ENCODE assay signal across 8 cellular contexts in the genomic region with DNA sequence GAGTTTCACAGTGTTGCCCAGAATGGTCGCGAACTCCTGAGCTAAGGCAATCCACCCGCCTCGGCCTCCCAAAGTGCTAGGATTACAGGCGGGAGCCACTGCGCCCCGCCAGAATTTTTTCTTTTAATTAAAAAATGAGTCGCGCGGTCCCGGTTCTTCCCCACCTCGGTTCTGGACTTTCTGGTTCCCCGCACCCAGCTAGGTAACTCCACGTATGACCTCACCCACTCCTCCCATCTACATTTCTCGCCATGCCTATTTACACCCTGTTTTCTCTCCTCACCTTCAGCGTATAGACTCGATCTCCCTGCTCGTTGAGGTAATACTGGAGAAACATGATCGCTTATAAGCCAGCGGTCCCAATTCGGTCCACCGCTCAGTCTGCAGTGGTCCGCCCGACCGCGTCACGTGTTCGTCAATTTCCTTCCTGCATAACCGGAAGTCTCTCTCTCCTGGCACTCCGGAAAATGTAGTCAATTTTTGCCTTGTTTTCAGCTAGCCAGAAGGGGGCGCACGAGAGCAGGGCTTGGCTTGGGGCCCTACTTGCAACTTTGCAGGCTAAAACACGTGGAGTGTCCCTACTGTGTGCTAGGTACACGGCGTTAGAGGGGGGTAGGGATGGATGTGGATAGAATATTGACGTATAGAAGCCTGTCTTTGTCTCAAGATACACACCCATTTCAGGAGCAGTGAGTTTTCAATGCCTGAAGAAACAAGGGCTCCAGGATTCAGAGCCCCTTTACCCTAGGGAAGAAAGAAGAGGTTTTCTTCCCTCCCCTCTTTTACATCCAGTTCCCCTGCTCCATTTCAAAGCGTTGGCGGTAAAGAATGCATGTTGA. TPM values are rescaled to one million over a fixed set of nuclear protein-coding genes. Genes with fewer than 3 reads are reported as not detected.
DNase-seq lines count a peak whose midpoint lies in the region; ATAC-seq and TF ChIP-seq lines count a peak whose summit lies in the region.

Gene NOP10 (minus strand): TSS at position 400 of the 839 bp plus-strand sequence. CDS start 63 bp downstream, at position 337.
A gene with protein sequence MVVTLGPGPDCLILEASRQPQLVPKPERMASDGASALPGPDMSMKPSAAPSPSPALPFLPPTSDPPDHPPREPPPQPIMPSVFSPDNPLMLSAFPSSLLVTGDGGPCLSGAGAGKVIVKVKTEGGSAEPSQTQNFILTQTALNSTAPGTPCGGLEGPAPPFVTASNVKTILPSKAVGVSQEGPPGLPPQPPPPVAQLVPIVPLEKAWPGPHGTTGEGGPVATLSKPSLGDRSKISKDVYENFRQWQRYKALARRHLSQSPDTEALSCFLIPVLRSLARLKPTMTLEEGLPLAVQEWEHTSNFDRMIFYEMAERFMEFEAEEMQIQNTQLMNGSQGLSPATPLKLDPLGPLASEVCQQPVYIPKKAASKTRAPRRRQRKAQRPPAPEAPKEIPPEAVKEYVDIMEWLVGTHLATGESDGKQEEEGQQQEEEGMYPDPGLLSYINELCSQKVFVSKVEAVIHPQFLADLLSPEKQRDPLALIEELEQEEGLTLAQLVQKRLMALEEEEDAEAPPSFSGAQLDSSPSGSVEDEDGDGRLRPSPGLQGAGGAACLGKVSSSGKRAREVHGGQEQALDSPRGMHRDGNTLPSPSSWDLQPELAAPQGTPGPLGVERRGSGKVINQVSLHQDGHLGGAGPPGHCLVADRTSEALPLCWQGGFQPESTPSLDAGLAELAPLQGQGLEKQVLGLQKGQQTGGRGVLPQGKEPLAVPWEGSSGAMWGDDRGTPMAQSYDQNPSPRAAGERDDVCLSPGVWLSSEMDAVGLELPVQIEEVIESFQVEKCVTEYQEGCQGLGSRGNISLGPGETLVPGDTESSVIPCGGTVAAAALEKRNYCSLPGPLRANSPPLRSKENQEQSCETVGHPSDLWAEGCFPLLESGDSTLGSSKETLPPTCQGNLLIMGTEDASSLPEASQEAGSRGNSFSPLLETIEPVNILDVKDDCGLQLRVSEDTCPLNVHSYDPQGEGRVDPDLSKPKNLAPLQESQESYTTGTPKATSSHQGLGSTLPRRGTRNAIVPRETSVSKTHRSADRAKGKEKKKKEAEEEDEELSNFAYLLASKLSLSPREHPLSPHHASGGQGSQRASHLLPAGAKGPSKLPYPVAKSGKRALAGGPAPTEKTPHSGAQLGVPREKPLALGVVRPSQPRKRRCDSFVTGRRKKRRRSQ (plus strand): TSS at position 579 of the 839 bp plus-strand sequence. CDS start 382 bp downstream, outside the sequence.

- peaks cover 10% of the 10 kb centered on the region for H3K4me1 Mint-ChIP-seq in nephron

- WGBS in GM23248 (ENCODE audit: low coverage in 1 of 2, low lambda C conversion rate in 2 of 2, missing lambda C conversion rate in 2 of 2), 2 experiments, result 1% methylated on average over 38 of the region's 38 CpGs

- TF ChIP-seq CTCF in fibroblast of pulmonary artery (IDR thresholded peaks at IDR 0.05; ENCODE audit: low read length, missing control alignments) (peak; percentile 96), nephron (IDR thresholded peaks at IDR 0.05; ENCODE audit: unreplicated experiment in 3 of 3) (peak; percentile 94 to 95 (median 94))

- no peaks in the 10 kb centered on the region for H3K9me3 ChIP-seq in GM23248 (ENCODE audit: low read depth)

- H2AFZ ChIP-seq in GM23248, result peak within 1 kb of the TSS; percentile 90

- peak within 1 kb of the TSS; percentile 89 for H3K9ac ChIP-seq in GM23248

- H4K20me1 ChIP-seq in GM23248 (ENCODE audit: insufficient read depth), result no peaks in the 10 kb centered on the region

- peaks cover 40% of the 10 kb centered on the region for H3K79me2 ChIP-seq in GM23248 (ENCODE audit: insufficient read depth)

- H3K27ac ChIP-seq in GM23248, result peak within 1 kb of the TSS; percentile 85

- DNase-seq in EL (peak; percentile 91), GM23248 (peak; percentile 95), LHCN-M2 (ENCODE audit: low read depth) (peak; percentile 89), RKO (ENCODE audit: low spot score) (peak; percentile 96), fibroblast of pulmonary artery (ENCODE audit: low read depth) (peak; percentile 96)
- DNase-seq in activated T-helper 1 cell treated with anti-CD3 and anti-CD28 coated beads, Interleukin-2, amount 50 U/mL, for 16 hours (ENCODE audit: low read depth in 1 of 2, low spot score in 1 of 2), result peak; percentile 89 to 95
- peak; percentile 98 for DNase-seq in stimulated activated naive CD8-positive, alpha-beta T cell treated with anti-CD3 and anti-CD28 coated beads, Interleukin-15, Interleukin-2, amounts not matched to agents 100 U/mL and 50 U/mL, for 24 hours

- H3K36me3 ChIP-seq in GM23248 (ENCODE audit: low read depth), result peaks cover 24% of the 10 kb centered on the region

- H3K4me1 ChIP-seq in GM23248 (ENCODE audit: insufficient read depth), result peaks cover 15% of the 10 kb centered on the region

- H3F3A ChIP-seq in GM23248 (ENCODE audit: insufficient read depth), result peaks cover 27% of the 10 kb centered on the region

- no peaks in the 10 kb centered on the region for H3K9me2 ChIP-seq in GM23248 (ENCODE audit: insufficient read depth)

- no peaks in the 10 kb centered on the region for H3K27me3 Mint-ChIP-seq in nephron (ENCODE audit: low read depth)

- peak within 1 kb of the TSS in 1 of 3 experiments; percentile 95 for H3K4me3 Mint-ChIP-seq in nephron

- H3K27me3 ChIP-seq in GM23248 (replicated peaks; ENCODE audit: insufficient read depth), result no peaks in the 10 kb centered on the region

- no peaks in the 10 kb centered on the region for H3K9me3 Mint-ChIP-seq in nephron

- peak within 1 kb of the TSS; percentile 93 for H3K4me3 ChIP-seq in GM23248
- peak within 1 kb of the TSS; percentile 98 for H3K4me3 ChIP-seq in fibroblast of pulmonary artery (replicated peaks; ENCODE audit: low read depth, low read length)

- peak within 1 kb of the TSS; percentile 65 for H3K4me2 ChIP-seq in GM23248 (ENCODE audit: unreplicated experiment)

- peak; percentile 93 for ATAC-seq in stimulated activated naive CD8-positive, alpha-beta T cell treated with anti-CD3 and anti-CD28 coated beads, Interleukin-15, Interleukin-2, amounts not matched to agents 100 U/mL and 50 U/mL, for 24 hours

- peak within 1 kb of the TSS in 2 of 3 experiments; percentile 90 for H3K27ac Mint-ChIP-seq in nephron

- in situ Hi-C loops in GM23248 (cut with MboI), result no loop called here

- peaks cover 16% of the 10 kb centered on the region for H3K36me3 Mint-ChIP-seq in nephron (ENCODE audit: low read depth)

RNA-seq across cellular contexts. Expression of gene NOP10, which starts in this region (rescaled TPM):
- total RNA-seq in GM23248 (2014; rRNA removed; shearing (Covaris generic)), result 208 and 255 TPM in 2 replicates
- polyA plus RNA-seq in GM23248 (2016; fragmentation: Nextera tagmentation; extraction: Ambion mirVana), result 425 and 426 TPM in 2 replicates
- 166 and 200 TPM in 2 replicates for total RNA-seq in LHCN-M2 (2014; rRNA removed)
- 435 TPM for polyA plus RNA-seq in LHCN-M2 (2012)

RNA-seq across cellular contexts. Expression of the second gene that starts in this region (rescaled TPM):
- total RNA-seq in GM23248 (2014; rRNA removed; shearing (Covaris generic)), result not detected in 2 replicates
- polyA plus RNA-seq in GM23248 (2016; fragmentation: Nextera tagmentation; extraction: Ambion mirVana), result not detected in 2 replicates
- total RNA-seq in LHCN-M2 (2014; rRNA removed), result 0.06 TPM in 1 of 2 replicates, not detected in the other
- not detected for polyA plus RNA-seq in LHCN-M2 (2012)

Comparison
In these comparisons a context has a peak if more than half of its experiments do, and no peak if none do; other contexts are left out.
1. Peak in every context shown above with its lines: DNase-seq, ATAC-seq, H3K4me3 ChIP-seq and H3K27ac ChIP-seq.